Comparison of ENCODE assay signal across 7 cellular contexts in genomic region chr1:155208406-155208655, GRCh38. TPM values are rescaled to one million over a fixed set of nuclear protein-coding genes. Genes with fewer than 3 reads are reported as not detected.
A peak's percentile ranks its signal among the peaks of the same experiment; 100 is the strongest.
DNase-seq lines count a peak whose midpoint lies in the region; ATAC-seq and TF ChIP-seq lines count a peak whose summit lies in the region.

No MANE protein-coding gene starts in this region.

- peak overlapping the region; percentile 99 for H3K4me3 ChIP-seq in GM23338
- no peak overlapping the region for H3K4me3 ChIP-seq in SU-DHL-6 (ENCODE audit: insufficient read depth, low read length, poor library complexity, severe bottlenecking)
- H3K4me3 ChIP-seq in skin epidermis = peak overlapping the region; percentile 78 to 94 (median 91)

- H3K36me3 ChIP-seq in GM23338 (ENCODE audit: insufficient read depth) (no peaks in the 10 kb centered on the region), SU-DHL-6 (ENCODE audit: low read length) (no peaks in the 10 kb centered on the region)

- H3K9me3 Mint-ChIP-seq in GM23338 = no peaks in the 10 kb centered on the region; the same call in 1 of the 3 replicates

- H3K36me3 Mint-ChIP-seq in GM23338 (ENCODE audit: low read depth) = peaks cover 17% of the 10 kb centered on the region

- peaks cover 28% of the 10 kb centered on the region for H3F3A ChIP-seq in GM23338 (replicated peaks; ENCODE audit: low read depth)
- peaks cover 14% of the 10 kb centered on the region for H3F3A ChIP-seq in SU-DHL-6 (ENCODE audit: insufficient read depth)

- H3K79me2 ChIP-seq in GM23338 (replicated peaks; ENCODE audit: insufficient read depth) (0 out of 2 replicates have a peak, but pooled peaks cover 7% of the 10 kb centered on the region), SU-DHL-6 (ENCODE audit: insufficient read depth, low read length) (no peaks in the 10 kb centered on the region)

- peaks cover 30% of the 10 kb centered on the region for H3K4me1 Mint-ChIP-seq in GM23338

- H3K27ac Mint-ChIP-seq in GM23338 = peak overlapping the region; percentile 93

- H3K4me1 ChIP-seq in GM23338 (ENCODE audit: insufficient read depth) = peaks cover 21% of the 10 kb centered on the region
- peaks cover 12% of the 10 kb centered on the region for H3K4me1 ChIP-seq in foreskin keratinocyte

- H3K9me3 ChIP-seq in SU-DHL-6 (ENCODE audit: insufficient read depth, low read length) = no peaks in the 10 kb centered on the region

- H3K27ac ChIP-seq in GM23338 (ENCODE audit: low read depth) (peak overlapping the region; percentile 84; the same call in 1 of the 2 replicates), SU-DHL-6 (ENCODE audit: low read depth, low read length) (peak overlapping the region; percentile 2; the same call in 1 of the 2 replicates), foreskin keratinocyte (peak overlapping the region; percentile 80), skin epidermis (peak overlapping the region; percentile 94 to 100 (median 99))

- DNase-seq in GM23338 (ENCODE audit: low spot score) (no peak), foreskin keratinocyte (no peak), GM13976 (ENCODE audit: low spot score) (no peak), SHP77 treated with DMSO at 0.1 percent for 48 hours (lab: John Stamatoyannopoulos, UW) (no peak)

- ATAC-seq in GM23338 = peak; percentile 61
- no peak for ATAC-seq in foreskin keratinocyte
- no peak for ATAC-seq in HG02938 (IDR thresholded peaks at IDR 0.05; ENCODE audit: unreplicated experiment)

- in situ Hi-C loops in GM13976 (cut with MboI; ENCODE audit: low sequenced_read_pairs, unreplicated experiment) = no loop called here

- peaks cover 45% of the 10 kb centered on the region for H3K27me3 Mint-ChIP-seq in GM23338 (ENCODE audit: insufficient read depth, low read depth, poor library complexity)

- H3K9ac ChIP-seq in SU-DHL-6 (ENCODE audit: low read length) = peak overlapping the region; percentile 72

- H3K9me2 ChIP-seq in GM23338 (ENCODE audit: insufficient read depth) (no peaks in the 10 kb centered on the region), SU-DHL-6 (replicated peaks; ENCODE audit: insufficient read depth, low read length) (no peaks in the 10 kb centered on the region)

- H3K4me2 ChIP-seq in GM23338 (peak overlapping the region; percentile 99), SU-DHL-6 (ENCODE audit: low read depth, low read length, poor library complexity, severe bottlenecking) (peak overlapping the region; percentile 95)

- peak overlapping the region; percentile 83; the same call in 1 of the 2 replicates for H2AFZ ChIP-seq in GM23338
- no peak overlapping the region for H2AFZ ChIP-seq in SU-DHL-6 (ENCODE audit: low read depth, low read length, severe bottlenecking)

- H4K20me1 ChIP-seq in GM23338 (replicated peaks; ENCODE audit: insufficient read depth) (no peaks in the 10 kb centered on the region; the same call in 1 of the 2 replicates), SU-DHL-6 (ENCODE audit: low read depth, low read length) (no peaks in the 10 kb centered on the region)

- TF ChIP-seq CTCF in GM23338 (conservative IDR thresholded peaks at IDR 0.05; ENCODE audit: low read depth in 2 of 2) = no peak
- no peak for TF ChIP-seq CTCF in SU-DHL-6 (IDR thresholded peaks at IDR 0.05; ENCODE audit: insufficient read depth, low read length, poor library complexity, severe bottlenecking)
- no peak for TF ChIP-seq CTCF in foreskin keratinocyte (conservative IDR thresholded peaks at IDR 0.05)
- TF ChIP-seq CTCF in GM13976 (IDR thresholded peaks at IDR 0.05; ENCODE audit: borderline replicate concordance, control extremely low read depth, extremely low read depth, insufficient read depth, missing control alignments) = no peak

- H3K27me3 ChIP-seq in GM23338 (ENCODE audit: insufficient read depth) = peaks cover 6% of the 10 kb centered on the region; the same call in 1 of the 2 replicates
- no peaks in the 10 kb centered on the region for H3K27me3 ChIP-seq in SU-DHL-6 (ENCODE audit: low read length)
- H3K27me3 ChIP-seq in foreskin keratinocyte = no peaks in the 10 kb centered on the region

- peak overlapping the region; percentile 88 for H3K4me3 Mint-ChIP-seq in GM23338

TF ChIP-seq in GM23338, 12 proteins besides CTCF, POLR2A, EP300 and RAD21 (continues in another document):
- TF ChIP-seq ZNF114 (CRISPR knock-in tag; IDR thresholded peaks at IDR 0.05) = no peak
- TF ChIP-seq ZNF462 (CRISPR knock-in tag; IDR thresholded peaks at IDR 0.05) = no peak
- no peak for TF ChIP-seq EZH2phosphoT487 (IDR thresholded peaks at IDR 0.05; ENCODE audit: unreplicated experiment)
- no peak for TF ChIP-seq NANOG (IDR thresholded peaks at IDR 0.05; ENCODE audit: borderline replicate concordance)
- no peak for TF ChIP-seq STAT1 (IDR thresholded peaks at IDR 0.05; ENCODE audit: unreplicated experiment)

RNA-seq across cellular contexts. Expression of gene MTX1, which starts 0.2 kb away (rescaled TPM):
- 66.7 and 77.7 TPM in 2 replicates for total RNA-seq in GM23338 (2014; rRNA removed; shearing (Covaris generic))
- 106 and 109 TPM in 2 replicates for polyA plus RNA-seq in GM23338 (2016; fragmentation: Nextera tagmentation; extraction: Ambion mirVana)
- total RNA-seq in foreskin keratinocyte = 71.7 and 72.2 TPM in 2 replicates
- 92.6 and 97.3 TPM in 2 replicates for polyA plus RNA-seq in foreskin keratinocyte

RNA-seq across cellular contexts. Expression of gene THBS3, which starts 0.6 kb away (rescaled TPM):
- 1.2 and 6.3 TPM in 2 replicates for total RNA-seq in GM23338 (2014; rRNA removed; shearing (Covaris generic))
- polyA plus RNA-seq in GM23338 (2016; fragmentation: Nextera tagmentation; extraction: Ambion mirVana) (4.3 and 5.0 TPM in 2 replicates), foreskin keratinocyte (8.5 and 12.7 TPM in 2 replicates)
- total RNA-seq in foreskin keratinocyte = 9.4 and 13.1 TPM in 2 replicates

RNA-seq across cellular contexts. Expression of gene TRIM46, which starts 34.7 kb away (rescaled TPM):
- total RNA-seq in GM23338 (2014; rRNA removed; shearing (Covaris generic)) = 15.4 and 18.8 TPM in 2 replicates
- polyA plus RNA-seq in GM23338 (2016; fragmentation: Nextera tagmentation; extraction: Ambion mirVana) = 7.4 and 8.1 TPM in 2 replicates
- total RNA-seq in foreskin keratinocyte = 2.7 and 4.4 TPM in 2 replicates
- polyA plus RNA-seq in foreskin keratinocyte = 3.6 and 3.8 TPM in 2 replicates

RNA-seq across cellular contexts. Expression of gene KRTCAP2, which starts 35.2 kb away (rescaled TPM):
- 101 and 106 TPM in 2 replicates for total RNA-seq in GM23338 (2014; rRNA removed; shearing (Covaris generic))
- polyA plus RNA-seq in GM23338 (2016; fragmentation: Nextera tagmentation; extraction: Ambion mirVana) (579 and 628 TPM in 2 replicates), foreskin keratinocyte (274 and 294 TPM in 2 replicates)
- total RNA-seq in foreskin keratinocyte = 176 and 184 TPM in 2 replicates

RNA-seq across cellular contexts. Expression of gene ENTREP3, which starts 47.0 kb away (rescaled TPM):
- 34.7 and 46.3 TPM in 2 replicates for total RNA-seq in GM23338 (2014; rRNA removed; shearing (Covaris generic))
- 18.6 and 19.5 TPM in 2 replicates for polyA plus RNA-seq in GM23338 (2016; fragmentation: Nextera tagmentation; extraction: Ambion mirVana)
- 23.4 and 23.6 TPM in 2 replicates for total RNA-seq in foreskin keratinocyte
- polyA plus RNA-seq in foreskin keratinocyte = 40.0 and 44.8 TPM in 2 replicates

Comparison
In these comparisons a context has a peak if more than half of its experiments do, and no peak if none do; other contexts are left out.
1. H3K27ac ChIP-seq: peak in every context shown above with its lines; median percentile 99 in skin epidermis; 84 in GM23338; 80 in foreskin keratinocyte; 2 in SU-DHL-6.